In genomic region chr10:44975487-44976331, GRCh38 we compare ENCODE assay signal across 8 cellular contexts. TPM values are rescaled to one million over a fixed set of nuclear protein-coding genes. Genes with fewer than 3 reads are reported as not detected.
DNase-seq lines count a peak whose midpoint lies in the region; ATAC-seq, FAIRE-seq and TF ChIP-seq lines count a peak whose summit lies in the region.

No MANE protein-coding gene starts in this region.

- peak overlapping the region; percentile 30 for H3K4me3 Mint-ChIP-seq in stimulated activated naive CD8-positive, alpha-beta T cell treated with anti-CD3 and anti-CD28 coated beads, Interleukin-15, Interleukin-2, amounts not matched to agents 100 ng/mL and 50 ng/mL, for 24 hours

- H4K20me1 ChIP-seq in HepG2 (ENCODE audit: insufficient read depth, low read length), result peaks cover 40% of the 10 kb centered on the region

- H3K9ac ChIP-seq in HepG2 (ENCODE audit: insufficient read depth, low read depth, low read length), result peak overlapping the region; percentile 95

- TF ChIP-seq EP300 in HepG2 (IDR thresholded peaks at IDR 0.05; ENCODE audit: low read depth in 2 of 2, low read length in 2 of 2) (peak in 1 of 2 experiments; percentile 23; a peak in 1 of 4 replicates), HepG2 (CRISPR knock-in tag; IDR thresholded peaks at IDR 0.05; ENCODE audit: borderline replicate concordance) (peak; percentile 46; the same call in 1 of the 2 replicates)

- intact Hi-C loops in ascending aorta (cut with DNase I), result loop anchor here (1.0 to 10.0 kb wide), 5 partner anchors 16 to 1301 kb away; partner anchors contain the start of gene RASSF4
- intact Hi-C loops in HepG2 (cut with micrococcal nuclease; ENCODE audit: unreplicated experiment), result loop anchor here (1.0 to 2.0 kb wide), 2 partner anchors 15 to 43 kb away; no protein-coding TSS in a partner anchor

- peak overlapping the region; percentile 89 to 91 for H3K27ac ChIP-seq in ascending aorta
- H3K27ac ChIP-seq in HepG2 (ENCODE audit: extremely low read length, insufficient read depth, low read length), result peak overlapping the region; percentile 97

- H3K27me3 ChIP-seq in ascending aorta (no peaks in the 10 kb centered on the region), HepG2 (ENCODE audit: control insufficient read depth in 1 of 2, insufficient read depth in 2 of 2, low read length in 2 of 2) (no peaks in the 10 kb centered on the region; a peak in 1 of 5 replicates)

- POLR2A ChIA-PET in HepG2 (lab: Yijun Ruan, JAX), result interaction anchor here (1.0 to 12.6 kb wide), 11 partner anchors 13 to 65 kb away, joined by 4 to 863 read pairs (median 20); partner anchors contain the start of genes RASSF4, TMEM72 and ZNF22

- no peaks in the 10 kb centered on the region for H3K27me3 Mint-ChIP-seq in stimulated activated naive CD8-positive, alpha-beta T cell treated with anti-CD3 and anti-CD28 coated beads, Interleukin-15, Interleukin-2, amounts not matched to agents 100 ng/mL and 50 ng/mL, for 24 hours

- H3K36me3 ChIP-seq in ascending aorta (peaks cover 16 to 42% of the 10 kb centered on the region in 2 donors), HepG2 (replicated peaks in 1 of 2; ENCODE audit: control insufficient read depth in 1 of 2, insufficient read depth in 2 of 2, low read length in 2 of 2) (peaks cover 12 to 39% of the 10 kb centered on the region in 2 experiments; a peak in 4 of 5 replicates)

- BruUV-seq in HepG2 (replicated peaks; lab: Mats Ljungman, UMichigan), result no TSS peak

- peaks cover 30% of the 10 kb centered on the region for H3K79me2 ChIP-seq in HepG2 (ENCODE audit: insufficient read depth, low read length)

- H3K4me2 ChIP-seq in HepG2 (ENCODE audit: low read depth, low read length), result peak overlapping the region; percentile 90

- 0 out of 4 replicates have a peak, but pooled peaks of 1 of the 2 experiments have one; percentile 42 for TF ChIP-seq POLR2A in HepG2 (IDR thresholded peaks at IDR 0.05; ENCODE audit: insufficient read depth in 1 of 2, low read depth in 2 of 2, low read length in 2 of 2)

- CTCF ChIA-PET in HepG2 (lab: Yijun Ruan, JAX; ENCODE audit: low intra/inter-chr PET ratio, low total read pairs), result interaction anchor here (0.7 to 3.8 kb wide), 6 partner anchors 9 to 43 kb away, joined by 3 to 64 read pairs (median 5); partner anchors contain the start of gene RASSF4

- H3K4me3 ChIP-seq in ascending aorta (peak overlapping the region; percentile 71 to 77), HepG2 (replicated peaks in 1 of 3; ENCODE audit: insufficient read depth in 1 of 3, low read depth in 2 of 3, low read length in 3 of 3) (peak overlapping the region in 2 of 3 experiments; percentile 64 to 89; a peak in 5 of 6 replicates)

- in situ Hi-C loops in HepG2 (cut with HindIII; ENCODE audit: extremely low pct_ligation_motif_present, low pct_unique_long_range_greater_than_20kb), result loop anchor here (5.0 kb wide), 1 partner anchor 43 kb away; no protein-coding TSS in a partner anchor
- in situ Hi-C loops in GM13977 (cut with MboI; ENCODE audit: low pct_unique_long_range_greater_than_20kb, low sequenced_read_pairs, unreplicated experiment), result no loop called here

- H2AFZ ChIP-seq in HepG2 (ENCODE audit: low read length), result no peak overlapping the region

- TF ChIP-seq CTCF in ascending aorta (IDR thresholded peaks at IDR 0.05), result no peak
- peak; percentile 1; the same call in 1 of the 2 replicates for TF ChIP-seq CTCF in HepG2 (CRISPR knock-in tag; IDR thresholded peaks at IDR 0.05)
- no peak for TF ChIP-seq CTCF in GM13977 (IDR thresholded peaks at IDR 0.05; ENCODE audit: extremely low read depth, insufficient read depth, missing control alignments)

- no peak for FAIRE-seq in HepG2 (lab: Jason Lieb, UNC)
- FAIRE-seq in urothelium cell line (lab: Jason Lieb, UNC), result no peak

- no peak overlapping the region for H3K27ac Mint-ChIP-seq in stimulated activated naive CD8-positive, alpha-beta T cell treated with anti-CD3 and anti-CD28 coated beads, Interleukin-15, Interleukin-2, amounts not matched to agents 100 ng/mL and 50 ng/mL, for 24 hours

- H3K4me1 Mint-ChIP-seq in stimulated activated naive CD8-positive, alpha-beta T cell treated with anti-CD3 and anti-CD28 coated beads, Interleukin-15, Interleukin-2, amounts not matched to agents 100 ng/mL and 50 ng/mL, for 24 hours (ENCODE audit: low read depth), result peaks cover 26% of the 10 kb centered on the region

- H3K9me3 ChIP-seq in ascending aorta (no peaks in the 10 kb centered on the region), HepG2 (ENCODE audit: low read length) (no peaks in the 10 kb centered on the region)

- H3K4me1 ChIP-seq in ascending aorta, result peaks cover 22 to 33% of the 10 kb centered on the region in 2 donors
- H3K4me1 ChIP-seq in HepG2 (ENCODE audit: insufficient read depth, low read length), result peaks cover 56% of the 10 kb centered on the region

- ATAC-seq in stimulated activated naive CD8-positive, alpha-beta T cell treated with anti-CD3 and anti-CD28 coated beads, Interleukin-15, Interleukin-2, amounts not matched to agents 100 U/mL and 50 U/mL, for 24 hours, result no peak
- peak; percentile 40 for ATAC-seq in HepG2

- TF ChIP-seq RAD21 in HepG2 (CRISPR knock-in tag; IDR thresholded peaks at IDR 0.05), result peak; percentile 30; the same call in 1 of the 2 replicates

- no peaks in the 10 kb centered on the region for H3K36me3 Mint-ChIP-seq in stimulated activated naive CD8-positive, alpha-beta T cell treated with anti-CD3 and anti-CD28 coated beads, Interleukin-15, Interleukin-2, amounts not matched to agents 100 ng/mL and 50 ng/mL, for 24 hours (ENCODE audit: low read depth)

- DNase-seq in stimulated activated naive CD8-positive, alpha-beta T cell treated with anti-CD3 and anti-CD28 coated beads, Interleukin-15, Interleukin-2, amounts not matched to agents 100 U/mL and 50 U/mL, for 24 hours, result no peak
- DNase-seq in ascending aorta (ENCODE audit: low spot score in 2 of 2), result no peak
- peak; percentile 83 for DNase-seq in HepG2 (ENCODE audit: low spot score)
- DNase-seq in urothelium cell line (ENCODE audit: low spot score), result peak; percentile 82
- DNase-seq in GM13977 (ENCODE audit: low spot score), result no peak
- DNase-seq in effector CD8-positive, alpha-beta T cell (lab: John Stamatoyannopoulos, UW), result no peak
- DNase-seq in activated effector memory CD4-positive, alpha-beta T cell treated with anti-CD3 and anti-CD28 coated beads, Interleukin-2, amount 50 U/mL, for 16 hours, result no peak

- WGBS in HepG2 (ENCODE audit: low lambda C conversion rate), result 13% methylated on average over 5 of the region's 10 CpGs

- H3K9me3 Mint-ChIP-seq in stimulated activated naive CD8-positive, alpha-beta T cell treated with anti-CD3 and anti-CD28 coated beads, Interleukin-15, Interleukin-2, amounts not matched to agents 100 ng/mL and 50 ng/mL, for 24 hours, result no peaks in the 10 kb centered on the region

RNA-seq across cellular contexts. Expression of gene DEPP1, which starts 2.9 kb away (rescaled TPM):
- total RNA-seq in ascending aorta (309 TPM), HepG2 (2016; rRNA removed; fragmentation: Illumina TruSeq; extraction: Trizol) (11.2 and 14.8 TPM in 2 replicates)
- total RNA-seq in HepG2 (2016; cell fraction: cytosol; rRNA removed; fragmentation: Illumina TruSeq; extraction: Trizol; ENCODE audit: low read depth), result 3.0 and 5.0 TPM in 2 replicates
- total RNA-seq in HepG2 (2016; cell fraction: insoluble cytoplasmic fraction; rRNA removed; fragmentation: Illumina TruSeq; extraction: Trizol), result 9.0 and 15.3 TPM in 2 replicates
- 9.0 and 9.3 TPM in 2 replicates for total RNA-seq in HepG2 (2016; cell fraction: membrane; rRNA removed; fragmentation: Illumina TruSeq; extraction: Trizol)
- total RNA-seq in HepG2 (2016; cell fraction: nucleus; rRNA removed; fragmentation: Illumina TruSeq; extraction: Trizol), result 15.1 and 16.0 TPM in 2 replicates
- polyA plus RNA-seq in HepG2 (2011; rRNA removed), result 270 and 338 TPM in 2 replicates
- polyA plus RNA-seq in HepG2 (2011; cell fraction: cytosol; rRNA removed), result 261 and 317 TPM in 2 replicates
- 103 and 135 TPM in 2 replicates for polyA plus RNA-seq in HepG2 (2011; cell fraction: nucleus; rRNA removed)
- polyA plus RNA-seq in HepG2 (2012), result 132 and 232 TPM in 2 replicates
- polyA plus RNA-seq in HepG2 (2016; cell fraction: cytosol; fragmentation: Illumina TruSeq; extraction: Trizol; ENCODE audit: low read depth), result 2.0 and 2.5 TPM in 2 replicates
- polyA plus RNA-seq in HepG2 (2016; cell fraction: insoluble cytoplasmic fraction; fragmentation: Illumina TruSeq; extraction: Trizol; ENCODE audit: low read depth), result 9.3 and 11.2 TPM in 2 replicates
- polyA plus RNA-seq in HepG2 (2016; cell fraction: membrane; fragmentation: Illumina TruSeq; extraction: Trizol; ENCODE audit: low read depth), result 3.6 and 5.2 TPM in 2 replicates
- polyA plus RNA-seq in HepG2 (2016; cell fraction: nucleus; fragmentation: Illumina TruSeq; extraction: Trizol; ENCODE audit: insufficient read depth, low read depth), result 13.4 and 15.5 TPM in 2 replicates
- 1.8 and 739 TPM in 2 replicates for polyA minus RNA-seq in HepG2 (2011; rRNA and poly(A)+ RNA removed; ENCODE audit: low replicate concordance)
- polyA minus RNA-seq in HepG2 (2011; cell fraction: cytosol; rRNA and poly(A)+ RNA removed), result 249 and 254 TPM in 2 replicates
- polyA minus RNA-seq in HepG2 (2011; cell fraction: nucleus; rRNA and poly(A)+ RNA removed), result 107 and 142 TPM in 2 replicates

RNA-seq across cellular contexts. Expression of gene RASSF4, which starts 16.1 kb away (rescaled TPM):
- total RNA-seq in ascending aorta, result 40.0 TPM
- total RNA-seq in HepG2 (2016; rRNA removed; fragmentation: Illumina TruSeq; extraction: Trizol), result 49.9 and 51.7 TPM in 2 replicates
- total RNA-seq in HepG2 (2016; cell fraction: cytosol; rRNA removed; fragmentation: Illumina TruSeq; extraction: Trizol; ENCODE audit: low read depth), result 22.4 and 22.8 TPM in 2 replicates
- total RNA-seq in HepG2 (2016; cell fraction: insoluble cytoplasmic fraction; rRNA removed; fragmentation: Illumina TruSeq; extraction: Trizol), result 49.9 and 50.1 TPM in 2 replicates
- total RNA-seq in HepG2 (2016; cell fraction: membrane; rRNA removed; fragmentation: Illumina TruSeq; extraction: Trizol), result 39.2 and 45.6 TPM in 2 replicates
- 52.1 and 54.6 TPM in 2 replicates for total RNA-seq in HepG2 (2016; cell fraction: nucleus; rRNA removed; fragmentation: Illumina TruSeq; extraction: Trizol)
- 34.0 and 39.7 TPM in 2 replicates for polyA plus RNA-seq in HepG2 (2011; rRNA removed)
- 20.4 and 25.8 TPM in 2 replicates for polyA plus RNA-seq in HepG2 (2011; cell fraction: cytosol; rRNA removed)
- polyA plus RNA-seq in HepG2 (2011; cell fraction: nucleus; rRNA removed), result 140 TPM in 2 replicates
- polyA plus RNA-seq in HepG2 (2012), result 25.0 and 26.7 TPM in 2 replicates
- polyA plus RNA-seq in HepG2 (2016; cell fraction: cytosol; fragmentation: Illumina TruSeq; extraction: Trizol; ENCODE audit: low read depth), result 18.5 and 22.5 TPM in 2 replicates
- polyA plus RNA-seq in HepG2 (2016; cell fraction: insoluble cytoplasmic fraction; fragmentation: Illumina TruSeq; extraction: Trizol; ENCODE audit: low read depth), result 53.5 and 57.9 TPM in 2 replicates
- polyA plus RNA-seq in HepG2 (2016; cell fraction: membrane; fragmentation: Illumina TruSeq; extraction: Trizol; ENCODE audit: low read depth), result 31.2 and 31.3 TPM in 2 replicates
- polyA plus RNA-seq in HepG2 (2016; cell fraction: nucleus; fragmentation: Illumina TruSeq; extraction: Trizol; ENCODE audit: insufficient read depth, low read depth), result 84.5 and 98.6 TPM in 2 replicates
- 0.12 and 67.0 TPM in 2 replicates for polyA minus RNA-seq in HepG2 (2011; rRNA and poly(A)+ RNA removed; ENCODE audit: low replicate concordance)
- 13.4 and 16.0 TPM in 2 replicates for polyA minus RNA-seq in HepG2 (2011; cell fraction: cytosol; rRNA and poly(A)+ RNA removed)
- 74.3 and 88.9 TPM in 2 replicates for polyA minus RNA-seq in HepG2 (2011; cell fraction: nucleus; rRNA and poly(A)+ RNA removed)

RNA-seq across cellular contexts. Expression of gene ZNF22, which starts 25.0 kb away (rescaled TPM):
- total RNA-seq in ascending aorta (1.6 TPM), HepG2 (2016; rRNA removed; fragmentation: Illumina TruSeq; extraction: Trizol) (0.40 and 0.58 TPM in 2 replicates)
- total RNA-seq in HepG2 (2016; cell fraction: cytosol; rRNA removed; fragmentation: Illumina TruSeq; extraction: Trizol; ENCODE audit: low read depth), result not detected in 2 replicates
- 0.49 and 0.56 TPM in 2 replicates for total RNA-seq in HepG2 (2016; cell fraction: insoluble cytoplasmic fraction; rRNA removed; fragmentation: Illumina TruSeq; extraction: Trizol)
- total RNA-seq in HepG2 (2016; cell fraction: membrane; rRNA removed; fragmentation: Illumina TruSeq; extraction: Trizol), result 0.28 and 0.45 TPM in 2 replicates
- total RNA-seq in HepG2 (2016; cell fraction: nucleus; rRNA removed; fragmentation: Illumina TruSeq; extraction: Trizol), result 0.75 and 1.2 TPM in 2 replicates
- 1.1 and 1.3 TPM in 2 replicates for polyA plus RNA-seq in HepG2 (2011; rRNA removed)
- 0.35 and 0.77 TPM in 2 replicates for polyA plus RNA-seq in HepG2 (2011; cell fraction: cytosol; rRNA removed)
- polyA plus RNA-seq in HepG2 (2011; cell fraction: nucleus; rRNA removed), result 1.2 and 1.7 TPM in 2 replicates
- 1.6 and 2.5 TPM in 2 replicates for polyA plus RNA-seq in HepG2 (2012)
- polyA plus RNA-seq in HepG2 (2016; cell fraction: cytosol; fragmentation: Illumina TruSeq; extraction: Trizol; ENCODE audit: low read depth), result 0.07 and 0.09 TPM in 2 replicates
- polyA plus RNA-seq in HepG2 (2016; cell fraction: insoluble cytoplasmic fraction; fragmentation: Illumina TruSeq; extraction: Trizol; ENCODE audit: low read depth), result 0.60 and 0.62 TPM in 2 replicates
- polyA plus RNA-seq in HepG2 (2016; cell fraction: membrane; fragmentation: Illumina TruSeq; extraction: Trizol; ENCODE audit: low read depth), result 0.22 and 0.27 TPM in 2 replicates
- 0.89 and 1.1 TPM in 2 replicates for polyA plus RNA-seq in HepG2 (2016; cell fraction: nucleus; fragmentation: Illumina TruSeq; extraction: Trizol; ENCODE audit: insufficient read depth, low read depth)
- not detected in 2 replicates for polyA minus RNA-seq in HepG2 (2011; rRNA and poly(A)+ RNA removed; ENCODE audit: low replicate concordance)
- not detected in 2 replicates for polyA minus RNA-seq in HepG2 (2011; cell fraction: cytosol; rRNA and poly(A)+ RNA removed)
- polyA minus RNA-seq in HepG2 (2011; cell fraction: nucleus; rRNA and poly(A)+ RNA removed), result 2.2 and 2.4 TPM in 2 replicates

Comparison
In these comparisons a context has a peak if more than half of its experiments do, and no peak if none do; other contexts are left out.
1. DNase-seq: peak in HepG2 (single experiment) and urothelium cell line (single experiment); none in stimulated activated naive CD8-positive, alpha-beta T cell treated with anti-CD3 and anti-CD28 coated beads, Interleukin-15, Interleukin-2, amounts not matched to agents 100 U/mL and 50 U/mL, for 24 hours (single experiment), ascending aorta (0 of 2), GM13977 (single experiment), effector CD8-positive, alpha-beta T cell (single experiment) and activated effector memory CD4-positive, alpha-beta T cell treated with anti-CD3 and anti-CD28 coated beads, Interleukin-2, amount 50 U/mL, for 16 hours (single experiment).
2. RNA of gene DEPP1, which starts 2.9 kb away (total RNA-seq): 309 TPM in ascending aorta (single experiment); 3.0 to 16.0 TPM in HepG2; every median in the first group is over 10 times any median in the second.